In the genomic region with DNA sequence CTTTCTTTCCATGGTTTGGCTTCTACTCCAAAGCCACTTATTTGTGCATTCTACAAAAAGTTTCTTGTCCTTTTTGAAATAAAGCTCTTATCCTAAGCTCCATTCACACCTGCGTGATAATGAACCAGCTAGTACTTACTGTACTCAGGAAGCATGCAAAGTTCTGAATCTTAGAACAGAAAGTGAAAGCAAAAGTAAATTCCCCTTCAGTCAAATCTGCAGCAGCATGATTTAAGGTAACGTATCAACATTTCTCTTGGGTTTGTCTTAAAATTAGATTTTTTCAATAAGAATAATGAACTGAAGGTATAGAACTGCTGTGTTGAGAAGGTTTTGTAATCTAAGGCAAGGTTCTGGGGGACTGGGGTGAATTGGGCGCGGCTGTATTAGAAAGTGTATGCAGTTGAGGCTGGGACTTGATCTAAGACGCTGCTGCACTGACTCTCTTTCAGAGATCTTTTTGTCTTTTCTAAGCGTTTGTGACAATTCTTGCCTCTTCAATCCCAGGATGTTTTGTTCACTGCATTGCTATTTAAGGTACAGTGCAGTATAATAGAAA, we compare ENCODE assay signal across 8 cellular contexts. TPM values are rescaled to one million over a fixed set of nuclear protein-coding genes. Genes with fewer than 3 reads are reported as not detected.
A peak's percentile ranks its signal among the peaks of the same experiment; 100 is the strongest.
DNase-seq lines count a peak whose midpoint lies in the region; ATAC-seq and TF ChIP-seq lines count a peak whose summit lies in the region.

A gene with protein sequence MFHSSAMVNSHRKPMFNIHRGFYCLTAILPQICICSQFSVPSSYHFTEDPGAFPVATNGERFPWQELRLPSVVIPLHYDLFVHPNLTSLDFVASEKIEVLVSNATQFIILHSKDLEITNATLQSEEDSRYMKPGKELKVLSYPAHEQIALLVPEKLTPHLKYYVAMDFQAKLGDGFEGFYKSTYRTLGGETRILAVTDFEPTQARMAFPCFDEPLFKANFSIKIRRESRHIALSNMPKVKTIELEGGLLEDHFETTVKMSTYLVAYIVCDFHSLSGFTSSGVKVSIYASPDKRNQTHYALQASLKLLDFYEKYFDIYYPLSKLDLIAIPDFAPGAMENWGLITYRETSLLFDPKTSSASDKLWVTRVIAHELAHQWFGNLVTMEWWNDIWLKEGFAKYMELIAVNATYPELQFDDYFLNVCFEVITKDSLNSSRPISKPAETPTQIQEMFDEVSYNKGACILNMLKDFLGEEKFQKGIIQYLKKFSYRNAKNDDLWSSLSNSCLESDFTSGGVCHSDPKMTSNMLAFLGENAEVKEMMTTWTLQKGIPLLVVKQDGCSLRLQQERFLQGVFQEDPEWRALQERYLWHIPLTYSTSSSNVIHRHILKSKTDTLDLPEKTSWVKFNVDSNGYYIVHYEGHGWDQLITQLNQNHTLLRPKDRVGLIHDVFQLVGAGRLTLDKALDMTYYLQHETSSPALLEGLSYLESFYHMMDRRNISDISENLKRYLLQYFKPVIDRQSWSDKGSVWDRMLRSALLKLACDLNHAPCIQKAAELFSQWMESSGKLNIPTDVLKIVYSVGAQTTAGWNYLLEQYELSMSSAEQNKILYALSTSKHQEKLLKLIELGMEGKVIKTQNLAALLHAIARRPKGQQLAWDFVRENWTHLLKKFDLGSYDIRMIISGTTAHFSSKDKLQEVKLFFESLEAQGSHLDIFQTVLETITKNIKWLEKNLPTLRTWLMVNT (plus strand): TSS at position 209 of the 559 bp plus-strand sequence. CDS start 3,186 bp downstream, outside the sequence.

- no TSS peak for BruUV-seq in OCI-LY7 (replicated peaks; lab: Mats Ljungman, UMichigan)

- H3K4me2 ChIP-seq in BLaER1 = peak within 1 kb of the TSS; percentile 80
- H3K4me2 ChIP-seq in OCI-LY7 (ENCODE audit: low read length) = peak within 1 kb of the TSS; percentile 85

- ATAC-seq in GM18873 (IDR thresholded peaks at IDR 0.05; ENCODE audit: low FRiP score, unreplicated experiment) (peak; percentile 47), HG03103 (IDR thresholded peaks at IDR 0.05; ENCODE audit: low read depth, unreplicated experiment) (peak; percentile 50), left lung (peak; percentile 86)

- CTCF ChIA-PET in OCI-LY7 (lab: Charles Lee; ENCODE audit: unreplicated experiment) = interaction anchor here (1.0 to 2.2 kb wide), 3 partner anchors 7 to 290 kb away, joined by 3 to 7 read pairs (median 5); no protein-coding TSS in a partner anchor

- H3K27ac ChIP-seq in BLaER1 = peak within 1 kb of the TSS; percentile 87
- H3K27ac ChIP-seq in OCI-LY7 (ENCODE audit: low read depth, low read length, poor library complexity, severe bottlenecking) = peak within 1 kb of the TSS; percentile 64
- peak within 1 kb of the TSS; percentile 72 to 85 for H3K27ac ChIP-seq in left lung

- TF ChIP-seq CTCF in OCI-LY7 (conservative IDR thresholded peaks at IDR 0.05; ENCODE audit: low read length) (no peak), left lung (IDR thresholded peaks at IDR 0.05) (no peak), subcutaneous adipose tissue (IDR thresholded peaks at IDR 0.05; ENCODE audit: low read depth) (no peak)

- peak within 1 kb of the TSS; percentile 91 for H2AFZ ChIP-seq in OCI-LY7 (ENCODE audit: low read length)

- peaks cover 18% of the 10 kb centered on the region for H3K79me2 ChIP-seq in OCI-LY7 (ENCODE audit: insufficient read depth, low read depth, low read length)

- H3K27me3 ChIP-seq in BLaER1 (no peaks in the 10 kb centered on the region), left lung (no peaks in the 10 kb centered on the region)

- H3K36me3 ChIP-seq in BLaER1 (peaks cover 22% of the 10 kb centered on the region), OCI-LY7 (ENCODE audit: insufficient read depth, low read length) (peaks cover 18% of the 10 kb centered on the region), left lung (peaks cover 0 to 2% of the 10 kb centered on the region in 2 donors)

- no peaks in the 10 kb centered on the region for H3K9me2 ChIP-seq in OCI-LY7 (ENCODE audit: insufficient read depth, low read length)

- POLR2A ChIA-PET in OCI-LY7 (lab: Charles Lee) = interaction anchor here (0.6 to 3.6 kb wide), 29 partner anchors 8 to 306 kb away, joined by 3 to 39 read pairs (median 6); partner anchors contain the start of genes LIX1 and RIOK2

- H3K4me3 ChIP-seq in BLaER1 (peak within 1 kb of the TSS; percentile 81), OCI-LY7 (ENCODE audit: low read depth, low read length, poor library complexity, severe bottlenecking) (peak within 1 kb of the TSS; percentile 80), left lung (peak within 1 kb of the TSS; percentile 57 to 76)

- peaks cover 33% of the 10 kb centered on the region for H3K4me1 ChIP-seq in BLaER1
- peaks cover 69% of the 10 kb centered on the region for H3K4me1 ChIP-seq in OCI-LY7 (ENCODE audit: insufficient read depth, low read length, poor library complexity, severe bottlenecking)
- H3K4me1 ChIP-seq in left lung = peaks cover 10 to 47% of the 10 kb centered on the region in 2 donors

- in situ Hi-C loops in T47D (cut with HindIII; ENCODE audit: low pct_unique_long_range_greater_than_20kb, low sequenced_read_pairs) = no loop called here

- peak within 1 kb of the TSS; percentile 88 for H3K9ac ChIP-seq in BLaER1

- DNase-seq in OCI-LY7 (ENCODE audit: low spot score) (peak; percentile 78), T47D (ENCODE audit: low read depth in 1 of 2, low spot score in 1 of 2) (peak; percentile 32 to 62), left lung (no peak), GM19238 (ENCODE audit: insufficient read length, low spot score) (no peak)

- no peaks in the 10 kb centered on the region for H4K20me1 ChIP-seq in BLaER1
- H4K20me1 ChIP-seq in OCI-LY7 (ENCODE audit: insufficient read depth, low read length) = no peaks in the 10 kb centered on the region

- intact Hi-C loops in OCI-LY7 (cut with micrococcal nuclease; ENCODE audit: unreplicated experiment) (loop anchor here (1.0 kb wide), 1 partner anchor 59 kb away; no protein-coding TSS in a partner anchor), left lung (cut with DNase I) (no loop called here)

- H3K9me3 ChIP-seq in BLaER1 = no peaks in the 10 kb centered on the region
- H3K9me3 ChIP-seq in OCI-LY7 (ENCODE audit: low read length) = no peaks in the 10 kb centered on the region
- no peaks in the 10 kb centered on the region for H3K9me3 ChIP-seq in left lung

RNA-seq across cellular contexts. Expression of the gene that starts here (rescaled TPM):
- 29.3 and 35.6 TPM in 2 replicates for total RNA-seq in OCI-LY7 (2014; rRNA removed; shearing (Covaris generic))
- 19.5 and 26.2 TPM in 2 replicates for total RNA-seq in OCI-LY7 (2022)
- total RNA-seq in left lung = 10 to 100 TPM; 28.6 to 34.5 TPM
- total RNA-seq in subcutaneous adipose tissue = 10 to 100 TPM; 17.2 to 28.7 (median 23.5) TPM

Comparison
In these comparisons a context has a peak if more than half of its experiments do, and no peak if none do; other contexts are left out.
1. DNase-seq: peak in OCI-LY7 (single experiment) and T47D (2 of 2); none in left lung (0 of 2) and GM19238 (single experiment).
2. Peak in every context shown above with its lines, with median percentiles within 50 percentile points of each other: H3K27ac ChIP-seq, H3K4me3 ChIP-seq and ATAC-seq.